In genomic region chr16:56048425-56049100, GRCh38 we compare ENCODE assay signal across 10 cellular contexts.
DNase-seq lines count a peak whose midpoint lies in the region; ATAC-seq and TF ChIP-seq lines count a peak whose summit lies in the region.
"Had no signal": no experiment of that assay in that cellular context is flagged by ENCODE, and none has a peak within 500 bp of the region (broad histone marks: within the 10 kb centered on the region; RNA-seq: fewer than 3 reads in every experiment).

No MANE protein-coding gene starts in this region.

- H3K4me1 Mint-ChIP-seq in neural progenitor cell, result peaks cover 11% of the 10 kb centered on the region
- H3K4me1 Mint-ChIP-seq: CD4-positive, CD25-positive, alpha-beta regulatory T cell had no signal

- no peaks in the 10 kb centered on the region for H3K36me3 Mint-ChIP-seq in neural progenitor cell
- H3K36me3 Mint-ChIP-seq: CD4-positive, CD25-positive, alpha-beta regulatory T cell had no signal

- no peak overlapping the region for H3K27ac Mint-ChIP-seq in neural progenitor cell

- H3K79me2 ChIP-seq in neural progenitor cell (ENCODE audit: low read depth), result no peaks in the 10 kb centered on the region

- H3K9ac ChIP-seq in neural progenitor cell, result no peak overlapping the region

- H3K9me3 ChIP-seq in neural progenitor cell (ENCODE audit: low read depth), result no peaks in the 10 kb centered on the region

- H3K36me3 ChIP-seq in neural progenitor cell, result no peaks in the 10 kb centered on the region

- H3K27me3 Mint-ChIP-seq in neural progenitor cell (ENCODE audit: insufficient read depth, low read depth), result no peaks in the 10 kb centered on the region
- H3K27me3 Mint-ChIP-seq: CD4-positive, CD25-positive, alpha-beta regulatory T cell had no signal

- no peak overlapping the region for H3K4me2 ChIP-seq in neural progenitor cell

- peaks cover 12% of the 10 kb centered on the region for H3K4me1 ChIP-seq in neural progenitor cell

- H4K20me1 ChIP-seq in neural progenitor cell (ENCODE audit: low read depth), result peaks cover 3% of the 10 kb centered on the region

- H3K9me3 Mint-ChIP-seq in neural progenitor cell, result no peaks in the 10 kb centered on the region

- H3F3A ChIP-seq in neural progenitor cell (ENCODE audit: low read depth), result peaks cover 5% of the 10 kb centered on the region

- no peak overlapping the region for H2AFZ ChIP-seq in neural progenitor cell (replicated peaks)

- TF ChIP-seq CTCF in GM12865 (IDR thresholded peaks at IDR 0.05; ENCODE audit: insufficient read depth, low read depth, low read length, missing control alignments) (no peak), GM20000 (IDR thresholded peaks at IDR 0.05; ENCODE audit: extremely low read depth, missing control alignments) (no peak), neural progenitor cell (IDR thresholded peaks at IDR 0.05) (no peak)

- H3K27ac ChIP-seq in neural progenitor cell, result no peak overlapping the region

- peak; percentile 78 for ATAC-seq in HG03108 (IDR thresholded peaks at IDR 0.05; ENCODE audit: unreplicated experiment)

- DNase-seq in GM12865 (ENCODE audit: low read depth) (peak; percentile 27), GM20000 (ENCODE audit: low spot score) (peak; percentile 50), SKM-1 (lab: John Stamatoyannopoulos, UW; ENCODE audit: unreplicated experiment) (peak; percentile 79), NCI-H524 (lab: John Stamatoyannopoulos, UW) (no peak), AG08395 (ENCODE audit: low spot score) (no peak), neural progenitor cell (ENCODE audit: low spot score) (no peak)
- DNase-seq in stimulated activated CD4-positive, alpha-beta T cell treated with anti-CD3 and anti-CD28 coated beads, Interleukin-4, amount 100 ng/mL, for 1 hour, result no peak
- DNase-seq: CD4-positive, CD25-positive, alpha-beta regulatory T cell; NCI-H2227 treated with DMSO at 0.1 percent for 48 hours had no signal

- no peak overlapping the region for H3K4me3 Mint-ChIP-seq in neural progenitor cell
- H3K4me3 Mint-ChIP-seq: CD4-positive, CD25-positive, alpha-beta regulatory T cell had no signal

- no peak overlapping the region for H3K4me3 ChIP-seq in GM12865 (ENCODE audit: low read depth, low read length)
- H3K4me3 ChIP-seq in neural progenitor cell, result no peak overlapping the region

- H3K27me3 ChIP-seq in neural progenitor cell, result no peaks in the 10 kb centered on the region

Comparison
In these comparisons a context has a peak if more than half of its experiments do, and no peak if none do; other contexts are left out.
1. DNase-seq: peak in GM12865 (single experiment), GM20000 (single experiment) and SKM-1 (single experiment); none in stimulated activated CD4-positive, alpha-beta T cell treated with anti-CD3 and anti-CD28 coated beads, Interleukin-4, amount 100 ng/mL, for 1 hour (single experiment), NCI-H524 (0 of 2), AG08395 (single experiment) and neural progenitor cell (single experiment).